ENCODE assay signal across 22 cellular contexts in genomic region chr6:163387317-163387716, GRCh38. TPM values are rescaled to one million over a fixed set of nuclear protein-coding genes. Genes with fewer than 3 reads are reported as not detected.
DNase-seq lines count a peak whose midpoint lies in the region; ATAC-seq, FAIRE-seq and TF ChIP-seq lines count a peak whose summit lies in the region.
"Had no signal": no experiment of that assay in that cellular context is flagged by ENCODE, and none has a peak within 500 bp of the region (broad histone marks: within the 10 kb centered on the region; RNA-seq: fewer than 3 reads in every experiment).

No MANE protein-coding gene starts in this region.

- TF ChIP-seq EP300 in gastroesophageal sphincter (IDR thresholded peaks at IDR 0.05), result no peak

- peaks cover 0 to 10% (median 4%) of the 10 kb centered on the region in 5 experiments for H3K9me3 Mint-ChIP-seq in brain
- H3K9me3 Mint-ChIP-seq in osteocyte (ENCODE audit: unreplicated experiment), result no peaks in the 10 kb centered on the region
- H3K9me3 Mint-ChIP-seq: activated T-helper 2 cell treated with anti-CD3 and anti-CD28 coated beads, Interferon-gamma antibody, Interleukin-2, Interleukin-4, amounts not matched to agents 10 μg/mL and 5 μg/mL and 100 μg/mL, durations not matched to agents 14 hours and 24 hours and 36 hours had no signal

- TF ChIP-seq POLR2A in gastroesophageal sphincter (IDR thresholded peaks at IDR 0.05), result no peak
- TF ChIP-seq POLR2A in GM18505 (IDR thresholded peaks at IDR 0.05; ENCODE audit: borderline replicate concordance, extremely low read depth, insufficient read depth, insufficient read length), result no peak

- no peak overlapping the region for H3K27ac ChIP-seq in gastroesophageal sphincter
- H3K27ac ChIP-seq: parathyroid adenoma, SK-N-MC, suprapubic skin had no signal

- TF ChIP-seq CTCF in brain (conservative IDR thresholded peaks at IDR 0.05), result no peak
- no peak for TF ChIP-seq CTCF in gastroesophageal sphincter (IDR thresholded peaks at IDR 0.05)
- TF ChIP-seq CTCF in osteocyte (IDR thresholded peaks at IDR 0.05), result no peak

- peaks cover 0 to under 1% (median 0%) of the 10 kb centered on the region in 3 donors for H3K4me1 ChIP-seq in gastroesophageal sphincter
- H3K4me1 ChIP-seq: parathyroid adenoma had no signal

- H3K4me1 Mint-ChIP-seq in brain, result peaks cover 44% of the 10 kb centered on the region
- H3K4me1 Mint-ChIP-seq in osteocyte (ENCODE audit: unreplicated experiment), result peaks cover 14% of the 10 kb centered on the region
- H3K4me1 Mint-ChIP-seq: naive thymus-derived CD4-positive, alpha-beta T cell had no signal

- no peaks in the 10 kb centered on the region for H3K9me3 ChIP-seq in gastroesophageal sphincter
- H3K9me3 ChIP-seq: suprapubic skin had no signal

- ATAC-seq in gastroesophageal sphincter (peak; percentile 69), GM18505 (IDR thresholded peaks at IDR 0.05; ENCODE audit: unreplicated experiment) (no peak), HG03520 (IDR thresholded peaks at IDR 0.05; ENCODE audit: unreplicated experiment) (no peak)
- ATAC-seq: activated CD4-positive, CD25-positive, alpha-beta regulatory T cell treated with anti-CD3 and anti-CD28 coated beads, Interleukin-2, amount 50 U/mL, for 24 hours; left ventricle myocardium superior; naive thymus-derived CD4-positive, alpha-beta T cell had no signal

- no peaks in the 10 kb centered on the region for H3K27me3 ChIP-seq in gastroesophageal sphincter
- H3K27me3 ChIP-seq: suprapubic skin had no signal

- H3K4me3 ChIP-seq in gastroesophageal sphincter, result no peak overlapping the region
- H3K4me3 ChIP-seq: SK-N-MC, suprapubic skin had no signal

- FAIRE-seq in HTR-8/SVneo (lab: Jason Lieb, UNC), result no peak
- FAIRE-seq: small intestine had no signal

- H3K27me3 Mint-ChIP-seq in brain, result peaks cover 3% of the 10 kb centered on the region
- H3K27me3 Mint-ChIP-seq in osteocyte (ENCODE audit: unreplicated experiment), result no peaks in the 10 kb centered on the region

- H3K4me3 Mint-ChIP-seq in brain (no peak overlapping the region), osteocyte (ENCODE audit: unreplicated experiment) (no peak overlapping the region)
- H3K4me3 Mint-ChIP-seq: naive thymus-derived CD4-positive, alpha-beta T cell had no signal

- H3K36me3 ChIP-seq in gastroesophageal sphincter, result no peaks in the 10 kb centered on the region
- H3K36me3 ChIP-seq: suprapubic skin had no signal

- peak; percentile 18 for DNase-seq in HTR-8/SVneo (ENCODE audit: insufficient read length, low spot score)
- DNase-seq in osteocyte (ENCODE audit: extremely low spot score, unreplicated experiment), result peak; percentile 38
- no peak for DNase-seq in iPS-NIHi7 (ENCODE audit: extremely low spot score)
- DNase-seq in occipital lobe (lab: John Stamatoyannopoulos, UW), result no peak
- DNase-seq: caudate nucleus; effector memory CD4-positive, alpha-beta T cell; left ventricle myocardium superior; naive thymus-derived CD4-positive, alpha-beta T cell; NCI-H1417; NCI-H774; small intestine; stimulated activated CD8-positive, alpha-beta memory T cell treated with anti-CD3 and anti-CD28 coated beads, Interleukin-4, amount 100 ng/mL, for 48 hours; T1000 had no signal

- peak overlapping the region in 3 of 5 experiments; percentile 29 to 70 (median 70) for H3K27ac Mint-ChIP-seq in brain
- no peak overlapping the region for H3K27ac Mint-ChIP-seq in osteocyte (ENCODE audit: unreplicated experiment)
- H3K27ac Mint-ChIP-seq: activated T-helper 2 cell treated with anti-CD3 and anti-CD28 coated beads, Interferon-gamma antibody, Interleukin-2, Interleukin-4, amounts not matched to agents 10 μg/mL and 5 μg/mL and 100 μg/mL, durations not matched to agents 14 hours and 24 hours and 36 hours had no signal

- H3K36me3 Mint-ChIP-seq in brain, result no peaks in the 10 kb centered on the region
- H3K36me3 Mint-ChIP-seq in osteocyte (ENCODE audit: unreplicated experiment), result no peaks in the 10 kb centered on the region
- H3K36me3 Mint-ChIP-seq: naive thymus-derived CD4-positive, alpha-beta T cell had no signal

- WGBS in gastroesophageal sphincter (ENCODE audit: low coverage in 1 of 2), 2 donors, result 93 to 94% methylated on average over 5 of the region's 5 CpGs

RNA-seq across cellular contexts. Expression of gene QKI, which starts 27.2 kb away (rescaled TPM):
- 70.0 TPM for polyA plus RNA-seq in brain (ENCODE audit: insufficient read depth, low read depth, low replicate concordance)
- 100 to 1,000 TPM; 170 to 249 (median 227) TPM for total RNA-seq in gastroesophageal sphincter
- 290 and 308 TPM in 2 replicates for total RNA-seq in osteocyte
- 305 TPM for total RNA-seq in occipital lobe

Comparison
In these comparisons a context has a peak if more than half of its experiments do, and no peak if none do; other contexts are left out.
1. DNase-seq: peak in HTR-8/SVneo (single experiment) and osteocyte (single experiment); none in iPS-NIHi7 (single experiment) and occipital lobe (single experiment).